17 cellular contexts compared by ENCODE assay signal in genomic region chr3:81554805-81555204, GRCh38.
DNase-seq lines count a peak whose midpoint lies in the region; ATAC-seq and TF ChIP-seq lines count a peak whose summit lies in the region.
"Had no signal": no experiment of that assay in that cellular context is flagged by ENCODE, and none has a peak within 500 bp of the region (broad histone marks: within the 10 kb centered on the region; RNA-seq: fewer than 3 reads in every experiment).

No MANE protein-coding gene starts in this region.

- WGBS in neuronal stem cell (ENCODE audit: extremely low coverage in 2 of 2, insufficient read length in 2 of 2, insufficient replicate concordance in 1 of 2), 2 donors, result no CpG with 5 or more reads among the region's 2 CpGs
- 30 to 69% (median 62%) methylated on average over 2 of the region's 2 CpGs for WGBS in stomach, 5 donors
- WGBS in transverse colon (ENCODE audit: low coverage in 1 of 2), 2 donors, result 33 to 58% methylated on average over 1 to 2 of the region's 2 CpGs

- no peak for ATAC-seq in GM19463 (IDR thresholded peaks at IDR 0.05; ENCODE audit: unreplicated experiment)

- H3K4me1 ChIP-seq in cardiac muscle cell (ENCODE audit: low read depth) (peaks cover 14% of the 10 kb centered on the region), neuronal stem cell (ENCODE audit: control insufficient read depth in 2 of 2, insufficient read depth in 1 of 2, low read depth in 1 of 2, low read length in 2 of 2) (peaks cover 0 to 2% of the 10 kb centered on the region in 2 donors), stomach (peaks cover 0 to 14% (median 6%) of the 10 kb centered on the region in 4 donors), transverse colon (no peaks in the 10 kb centered on the region)
- H3K4me1 ChIP-seq: Caco-2, thyroid gland had no signal

- H3K27ac ChIP-seq in cardiac muscle cell (peak overlapping the region; percentile 71), neuronal stem cell (replicated peaks; ENCODE audit: low read length) (no peak overlapping the region), stomach (no peak overlapping the region), transverse colon (no peak overlapping the region)
- H3K27ac ChIP-seq: thyroid gland had no signal

- intact Hi-C loops in stomach (cut with DNase I; ENCODE audit: low total_unique reads), result no loop called here
- intact Hi-C loops in transverse colon (cut with DNase I; ENCODE audit: low total_unique reads), result no loop called here

- no peaks in the 10 kb centered on the region for H3K79me1 ChIP-seq in neuronal stem cell (ENCODE audit: low read depth, low read length)

- no peak overlapping the region for H3K4me2 ChIP-seq in neuronal stem cell (ENCODE audit: insufficient read depth, low read length, poor library complexity, severe bottlenecking)

- no peak overlapping the region for H2AK5ac ChIP-seq in neuronal stem cell (ENCODE audit: low read depth, low read length)

- DNase-seq in HFFc6, result no peak
- peak; percentile 5 for DNase-seq in UCSD-AML1 (lab: John Stamatoyannopoulos, UW; ENCODE audit: unreplicated experiment)
- peak; percentile 46 to 84 for DNase-seq in cardiac muscle cell (ENCODE audit: low read depth in 1 of 2, low spot score in 1 of 2)
- DNase-seq in neuronal stem cell (ENCODE audit: low spot score), result no peak
- DNase-seq in stomach, result no peak
- no peak for DNase-seq in NCI-H1105 treated with DMSO at 0.1 percent for 48 hours (lab: John Stamatoyannopoulos, UW)
- no peak for DNase-seq in transverse colon
- DNase-seq: activated T-cell treated with anti-CD3 and anti-CD28 coated beads, Interleukin-2, amount 50 U/mL, for 24 hours; Caco-2; kidney glomerular epithelial cell; natural killer cell; NCI-H1092 treated with DMSO at 0.1 percent for 48 hours; NCI-H2171; stimulated activated CD4-positive, alpha-beta T cell treated with anti-CD3 and anti-CD28 coated beads, Interleukin-1b, Interleukin-23, amount 100 ng/mL, for 48 hours; thyroid gland had no signal

- H2AFZ ChIP-seq in neuronal stem cell (ENCODE audit: low read length), result peak overlapping the region; percentile 39

- H3K9ac ChIP-seq in neuronal stem cell (ENCODE audit: low read depth, low read length, poor library complexity), result no peak overlapping the region

- no peak overlapping the region for H3K4ac ChIP-seq in neuronal stem cell (ENCODE audit: low read length)

- H3K27me3 Mint-ChIP-seq in HFFc6 (ENCODE audit: insufficient read depth), result peaks cover 1% of the 10 kb centered on the region; the same call in 1 of the 2 replicates
- H3K27me3 Mint-ChIP-seq: activated T-cell treated with anti-CD3 and anti-CD28 coated beads, Interleukin-2, amount 50 U/mL, for 24 hours had no signal

- TF ChIP-seq POLR2A in stomach (IDR thresholded peaks at IDR 0.05), result no peak
- TF ChIP-seq POLR2A in transverse colon (IDR thresholded peaks at IDR 0.05), result no peak

- no peak overlapping the region for H2BK12ac ChIP-seq in neuronal stem cell (ENCODE audit: low read length)

- no peak for TF ChIP-seq EP300 in stomach (IDR thresholded peaks at IDR 0.05)
- no peak for TF ChIP-seq EP300 in transverse colon (IDR thresholded peaks at IDR 0.05; ENCODE audit: low read depth)

- no peak overlapping the region for H3K14ac ChIP-seq in neuronal stem cell (ENCODE audit: low read length)

- H3K36me3 Mint-ChIP-seq in HFFc6 (ENCODE audit: low read depth), result no peaks in the 10 kb centered on the region; the same call in 1 of the 2 replicates
- H3K36me3 Mint-ChIP-seq: natural killer cell had no signal

- no peak overlapping the region for H2BK15ac ChIP-seq in neuronal stem cell (ENCODE audit: low read length)

- no peak overlapping the region for H3K23ac ChIP-seq in neuronal stem cell (ENCODE audit: low read depth, low read length, poor library complexity)

- 0 out of 2 replicates have a peak overlapping the region, but pooled peaks have one; percentile 10 for H3K4me3 Mint-ChIP-seq in HFFc6
- H3K4me3 Mint-ChIP-seq: activated T-cell treated with anti-CD3 and anti-CD28 coated beads, Interleukin-2, amount 50 U/mL, for 24 hours; natural killer cell; T-helper 1 cell treated with Interleukin-12 subunit alpha and Interleukin-12 subunit beta and Interleukin-4 antibody, amounts not matched to agents 30 μg/mL and 1 μg/mL, for 36 hours had no signal

- no peak overlapping the region for H4K8ac ChIP-seq in neuronal stem cell (ENCODE audit: low read depth, low read length)

- H3K9me3 Mint-ChIP-seq in HFFc6, result no peaks in the 10 kb centered on the region

- H4K91ac ChIP-seq in neuronal stem cell (ENCODE audit: low read depth, low read length, poor library complexity), result no peak overlapping the region

- in situ Hi-C loops in transverse colon (cut with MboI; ENCODE audit: low pct_ligation_motif_present in 1 of 4, low pct_unique_long_range_greater_than_20kb in 1 of 4, low sequenced_read_pairs in 3 of 4), result no loop called here

- H3K4me1 Mint-ChIP-seq in HFFc6 (ENCODE audit: low read depth), result peaks cover 68% of the 10 kb centered on the region

- H2BK5ac ChIP-seq in neuronal stem cell (ENCODE audit: low read length), result no peak overlapping the region

- H3K27ac Mint-ChIP-seq in HFFc6, result peak overlapping the region; percentile 6; the same call in 1 of the 2 replicates
- H3K27ac Mint-ChIP-seq: activated T-cell treated with anti-CD3 and anti-CD28 coated beads, Interleukin-2, amount 50 U/mL, for 24 hours; T-helper 1 cell treated with Interleukin-12 subunit alpha and Interleukin-12 subunit beta and Interleukin-4 antibody, amounts not matched to agents 30 μg/mL and 1 μg/mL, for 36 hours had no signal

- H3K36me3 ChIP-seq in cardiac muscle cell (no peaks in the 10 kb centered on the region), neuronal stem cell (replicated peaks in 1 of 2; ENCODE audit: control insufficient read depth in 2 of 2, insufficient read depth in 2 of 2, low read length in 2 of 2) (no peaks in the 10 kb centered on the region), stomach (no peaks in the 10 kb centered on the region), transverse colon (no peaks in the 10 kb centered on the region)
- H3K36me3 ChIP-seq: thyroid gland had no signal

- no peak for TF ChIP-seq CTCF in HFFc6 (IDR thresholded peaks at IDR 0.05)
- no peak for TF ChIP-seq CTCF in cardiac muscle cell (IDR thresholded peaks at IDR 0.05; ENCODE audit: low read depth, low read length)
- TF ChIP-seq CTCF in stomach (IDR thresholded peaks at IDR 0.05), result no peak
- no peak for TF ChIP-seq CTCF in transverse colon (IDR thresholded peaks at IDR 0.05)

- H3K9me3 ChIP-seq in cardiac muscle cell (ENCODE audit: low read depth), result no peaks in the 10 kb centered on the region
- no peaks in the 10 kb centered on the region for H3K9me3 ChIP-seq in neuronal stem cell (replicated peaks in 1 of 2; ENCODE audit: control insufficient read depth in 2 of 2, insufficient read depth in 1 of 2, low read depth in 1 of 2, low read length in 2 of 2)
- no peaks in the 10 kb centered on the region for H3K9me3 ChIP-seq in stomach
- H3K9me3 ChIP-seq in transverse colon, result no peaks in the 10 kb centered on the region
- H3K9me3 ChIP-seq: Caco-2, thyroid gland had no signal

- H3K4me3 ChIP-seq in cardiac muscle cell (no peak overlapping the region), neuronal stem cell (ENCODE audit: low read length in 2 of 2) (no peak overlapping the region), stomach (no peak overlapping the region), transverse colon (no peak overlapping the region)
- H3K4me3 ChIP-seq: thyroid gland had no signal

- H2BK120ac ChIP-seq in neuronal stem cell (ENCODE audit: low read depth, low read length), result no peak overlapping the region

- H3K27me3 ChIP-seq in cardiac muscle cell (no peaks in the 10 kb centered on the region), neuronal stem cell (ENCODE audit: control insufficient read depth in 3 of 3, insufficient read depth in 3 of 3, low read depth in 1 of 3, low read length in 3 of 3) (no peaks in the 10 kb centered on the region), stomach (no peaks in the 10 kb centered on the region), transverse colon (no peaks in the 10 kb centered on the region)
- H3K27me3 ChIP-seq: thyroid gland had no signal

- H3K18ac ChIP-seq in neuronal stem cell (ENCODE audit: low read length), result no peak overlapping the region

Comparison
In these comparisons a context has a peak if more than half of its experiments do, and no peak if none do; other contexts are left out.
1. DNase-seq: peak in UCSD-AML1 (single experiment) and cardiac muscle cell (2 of 2); none in HFFc6 (single experiment), neuronal stem cell (single experiment), stomach (single experiment), NCI-H1105 treated with DMSO at 0.1 percent for 48 hours (single experiment) and transverse colon (single experiment).